ENCODE assay signal across 19 cellular contexts in genomic region chr10:132906106-132906505, GRCh38. TPM values are rescaled to one million over a fixed set of nuclear protein-coding genes. Genes with fewer than 3 reads are reported as not detected.
DNase-seq lines count a peak whose midpoint lies in the region; ATAC-seq, FAIRE-seq and TF ChIP-seq lines count a peak whose summit lies in the region.
"Had no signal": no experiment of that assay in that cellular context is flagged by ENCODE, and none has a peak within 500 bp of the region (broad histone marks: within the 10 kb centered on the region; RNA-seq: fewer than 3 reads in every experiment).

No MANE protein-coding gene starts in this region.

- FAIRE-seq in kidney (lab: Jason Lieb, UNC) = no peak
- FAIRE-seq: GM18507, H1, HTR-8/SVneo, K562 had no signal

- no peak for TF ChIP-seq CTCF in CD14-positive monocyte (IDR thresholded peaks at IDR 0.05)
- TF ChIP-seq CTCF in kidney (IDR thresholded peaks at IDR 0.05; ENCODE audit: borderline replicate concordance, extremely low read depth, insufficient read depth) = no peak
- TF ChIP-seq CTCF in sigmoid colon (IDR thresholded peaks at IDR 0.05) = no peak
- no peak for TF ChIP-seq CTCF in PC-3 (conservative IDR thresholded peaks at IDR 0.05; ENCODE audit: low read depth, low read length)

- H2AFZ ChIP-seq in PC-3 (ENCODE audit: low read length) = no peak overlapping the region

- no peaks in the 10 kb centered on the region for H3K79me2 ChIP-seq in PC-3 (ENCODE audit: low read length)

- peaks cover 2 to 22% (median 11%) of the 10 kb centered on the region in 7 donors for H3K9me3 Mint-ChIP-seq in CD14-positive monocyte

- 95 to 96% methylated on average over 15 of the region's 15 CpGs for WGBS in sigmoid colon, 2 donors

- H3K27me3 ChIP-seq in sigmoid colon (peaks cover 0 to 3% (median 0%) of the 10 kb centered on the region in 3 donors), PC-3 (ENCODE audit: low read length) (peaks cover 15% of the 10 kb centered on the region)

- CTCF ChIA-PET in PC-3 (lab: Charles Lee) = no interaction called here

- no peaks in the 10 kb centered on the region for H3K36me3 Mint-ChIP-seq in CD14-positive monocyte
- H3K36me3 Mint-ChIP-seq: CD4-positive, CD25-positive, alpha-beta regulatory T cell had no signal

- H3K27ac ChIP-seq in kidney (ENCODE audit: low read depth in 2 of 2, low read length in 2 of 2) (no peak overlapping the region), sigmoid colon (no peak overlapping the region), PC-3 (ENCODE audit: low read length) (no peak overlapping the region)
- H3K27ac ChIP-seq: 22Rv1, BLaER1 had no signal

- H3K27me3 Mint-ChIP-seq in CD14-positive monocyte (ENCODE audit: low read depth in 3 of 3) = peaks cover 2 to 17% (median 8%) of the 10 kb centered on the region in 3 donors
- H3K27me3 Mint-ChIP-seq: CD4-positive, CD25-positive, alpha-beta regulatory T cell had no signal

- TF ChIP-seq EP300 in sigmoid colon (IDR thresholded peaks at IDR 0.05) = no peak

- H3K36me3 ChIP-seq in kidney (ENCODE audit: control insufficient read depth in 1 of 2, insufficient read depth in 2 of 2, low read length in 2 of 2) = no peaks in the 10 kb centered on the region
- no peaks in the 10 kb centered on the region for H3K36me3 ChIP-seq in sigmoid colon
- H3K36me3 ChIP-seq in PC-3 (ENCODE audit: low read depth, low read length) = no peaks in the 10 kb centered on the region
- H3K36me3 ChIP-seq: BLaER1, HAP-1 had no signal

- DNase-seq in activated CD8-positive, alpha-beta memory T cell treated with anti-CD3 and anti-CD28 coated beads, Interleukin-2, amount 50 U/mL, for 4 hours = peak; percentile 9
- DNase-seq in activated CD8-positive, alpha-beta memory T cell treated with anti-CD3 and anti-CD28 coated beads for 24 hours = no peak
- DNase-seq in CD14-positive monocyte (ENCODE audit: low spot score) = peak; percentile 38
- peak; percentile 37 for DNase-seq in kidney
- DNase-seq in sigmoid colon = peak; percentile 43
- no peak for DNase-seq in 8988T
- DNase-seq in PC-3 = no peak
- DNase-seq: AML-193; CD4-positive, CD25-positive, alpha-beta regulatory T cell; DMS53; HFFc6 had no signal

- H3K9ac ChIP-seq in kidney (ENCODE audit: low read length in 2 of 2) = no peak overlapping the region
- no peak overlapping the region for H3K9ac ChIP-seq in PC-3 (ENCODE audit: low read length)
- H3K9ac ChIP-seq: BLaER1 had no signal

- no peaks in the 10 kb centered on the region for H4K20me1 ChIP-seq in PC-3 (ENCODE audit: low read length)
- H4K20me1 ChIP-seq: BLaER1 had no signal

- H3F3A ChIP-seq in PC-3 (ENCODE audit: low read length, unreplicated experiment) = no peaks in the 10 kb centered on the region

- no peak overlapping the region for H3K4me3 Mint-ChIP-seq in CD14-positive monocyte
- H3K4me3 Mint-ChIP-seq: CD4-positive, CD25-positive, alpha-beta regulatory T cell; HFFc6 had no signal

- BruUV-seq in PC-3 (replicated peaks; lab: Mats Ljungman, UMichigan) = no TSS peak

- intact Hi-C loops in CD14-positive monocyte (cut with micrococcal nuclease) = no loop called here
- intact Hi-C loops in kidney (cut with DNase I) = no loop called here
- intact Hi-C loops in sigmoid colon (cut with DNase I) = no loop called here
- intact Hi-C loops in PC-3 (cut with micrococcal nuclease) = no loop called here

- no peak for ATAC-seq in PC-3
- no peak for ATAC-seq in GM21717 (IDR thresholded peaks at IDR 0.05; ENCODE audit: unreplicated experiment)
- ATAC-seq: K562 had no signal

- no peak overlapping the region for H3K4me3 ChIP-seq in kidney (ENCODE audit: low read length in 2 of 2)
- no peak overlapping the region for H3K4me3 ChIP-seq in sigmoid colon
- no peak overlapping the region for H3K4me3 ChIP-seq in PC-3 (ENCODE audit: low read length)
- H3K4me3 ChIP-seq: BLaER1, HAP-1, K562 had no signal

- H3K27ac Mint-ChIP-seq in CD14-positive monocyte = no peak overlapping the region
- H3K27ac Mint-ChIP-seq: CD4-positive, CD25-positive, alpha-beta regulatory T cell; HFFc6 had no signal

- no peak overlapping the region for H3K4me2 ChIP-seq in PC-3 (ENCODE audit: low read length)
- H3K4me2 ChIP-seq: BLaER1 had no signal

- no peaks in the 10 kb centered on the region for H3K9me3 ChIP-seq in kidney (ENCODE audit: control insufficient read depth in 1 of 2, low read length in 2 of 2)
- peaks cover 0 to 3% (median 0%) of the 10 kb centered on the region in 4 donors for H3K9me3 ChIP-seq in sigmoid colon
- H3K9me3 ChIP-seq in PC-3 (ENCODE audit: low read length) = no peaks in the 10 kb centered on the region
- H3K9me3 ChIP-seq: HAP-1 had no signal

- H3K9me2 ChIP-seq in PC-3 (replicated peaks; ENCODE audit: low read length) = no peaks in the 10 kb centered on the region

- H3K4me1 Mint-ChIP-seq in CD14-positive monocyte = peaks cover 2% of the 10 kb centered on the region

- POLR2A ChIA-PET in PC-3 (lab: Charles Lee; ENCODE audit: unreplicated experiment) = no interaction called here

- H3K4me1 ChIP-seq in kidney (ENCODE audit: control insufficient read depth in 1 of 2, insufficient read depth in 1 of 2, low read depth in 1 of 2, low read length in 2 of 2) = no peaks in the 10 kb centered on the region
- H3K4me1 ChIP-seq in sigmoid colon = no peaks in the 10 kb centered on the region
- no peaks in the 10 kb centered on the region for H3K4me1 ChIP-seq in PC-3 (ENCODE audit: insufficient read depth, low read length)
- H3K4me1 ChIP-seq: HAP-1 had no signal

- no peak for TF ChIP-seq POLR2A in sigmoid colon (IDR thresholded peaks at IDR 0.05)

RNA-seq across cellular contexts. Expression of gene CFAP46, which starts 36.3 kb away (rescaled TPM):
- polyA plus RNA-seq in CD14-positive monocyte (not detected), kidney (ENCODE audit: insufficient read depth, low read depth, low replicate concordance) (3.8 TPM), sigmoid colon (under 1 TPM in 1 of 3 donors, not detected in 2; 0.10 TPM)
- total RNA-seq in kidney (8.3 TPM), sigmoid colon (1 to 10 TPM in 1 of 4 donors, under 1 TPM in 2, not detected in 1; 0.36 to 1.7 (median 0.41) TPM), PC-3 (2014; rRNA removed) (0.04 TPM in 1 of 2 replicates, not detected in the other)
- total RNA-seq: CD4-positive, CD25-positive, alpha-beta regulatory T cell; K562 had no signal
- polyA plus RNA-seq: CD4-positive, CD25-positive, alpha-beta regulatory T cell; K562 had no signal

Comparison
In these comparisons a context has a peak if more than half of its experiments do, and no peak if none do; other contexts are left out.
1. DNase-seq: peak in activated CD8-positive, alpha-beta memory T cell treated with anti-CD3 and anti-CD28 coated beads, Interleukin-2, amount 50 U/mL, for 4 hours (single experiment), CD14-positive monocyte (single experiment), kidney (single experiment) and sigmoid colon (single experiment); none in activated CD8-positive, alpha-beta memory T cell treated with anti-CD3 and anti-CD28 coated beads for 24 hours (single experiment), 8988T (single experiment) and PC-3 (single experiment).